In the genomic region with DNA sequence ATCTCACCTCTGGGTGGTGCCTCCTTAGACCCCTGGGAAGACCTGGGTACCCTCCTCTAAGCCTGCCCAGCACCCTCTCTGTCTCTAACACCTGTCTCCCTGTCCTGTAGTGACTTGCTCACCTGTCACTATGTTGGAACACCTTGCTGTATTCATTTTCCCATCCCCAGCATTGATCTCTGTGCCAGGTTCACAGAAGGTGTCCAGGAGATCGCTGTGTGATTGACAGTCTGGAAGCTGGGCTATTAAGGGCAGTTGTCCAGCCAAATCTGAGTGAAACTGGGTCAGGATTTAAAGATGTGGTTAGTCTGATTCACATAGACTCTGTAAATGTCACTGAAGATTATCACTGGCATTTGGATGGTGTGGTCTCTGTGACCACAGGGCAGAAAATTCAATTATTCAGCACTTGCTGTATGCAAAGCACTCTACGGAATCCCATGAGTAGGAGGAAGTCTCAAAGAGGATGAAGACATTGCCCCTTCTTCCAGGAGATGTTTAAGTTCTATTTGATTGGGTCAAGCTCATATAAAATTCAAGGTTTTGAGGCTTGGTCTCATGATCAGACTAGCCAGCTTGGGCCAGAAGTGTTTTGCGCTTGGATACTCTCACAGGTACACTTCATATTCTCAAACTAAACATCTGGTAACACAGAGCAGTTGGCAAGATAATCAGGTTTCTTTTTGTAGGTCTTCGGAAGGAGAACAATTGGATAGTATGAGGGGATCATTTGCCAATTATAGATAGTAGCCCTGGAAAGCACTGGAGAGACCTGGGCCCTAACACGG, we compare ENCODE assay signal across 1 cellular context.
TF ChIP-seq lines count a peak whose summit lies in the region.

No MANE protein-coding gene starts in this region.

TF ChIP-seq in HepG2, 621 proteins besides CTCF, POLR2A, EP300 and RAD21:
- no peak for TF ChIP-seq DMAP1 (CRISPR knock-in tag; IDR thresholded peaks at IDR 0.05)
- TF ChIP-seq HHEX (CRISPR knock-in tag; IDR thresholded peaks at IDR 0.05) = 0 out of 2 replicates have a peak, but pooled peaks have one; percentile 11
